Comparison of ENCODE assay signal across 25 cellular contexts in genomic region chr21:36703626-36704280, GRCh38. TPM values are rescaled to one million over a fixed set of nuclear protein-coding genes. Genes with fewer than 3 reads are reported as not detected.
DNase-seq lines count a peak whose midpoint lies in the region; ATAC-seq, FAIRE-seq and TF ChIP-seq lines count a peak whose summit lies in the region.
"Had no signal": no experiment of that assay in that cellular context is flagged by ENCODE, and none has a peak within 500 bp of the region (broad histone marks: within the 10 kb centered on the region; RNA-seq: fewer than 3 reads in every experiment).

No MANE protein-coding gene starts in this region.

- no peaks in the 10 kb centered on the region for H3F3A ChIP-seq in PC-3 (ENCODE audit: low read length, unreplicated experiment)

- H3K27me3 ChIP-seq in PC-3 (ENCODE audit: low read length) = no peaks in the 10 kb centered on the region

- H3K36me3 Mint-ChIP-seq in endothelial cell (ENCODE audit: low read depth, unreplicated experiment) = peaks cover 16% of the 10 kb centered on the region
- H3K36me3 Mint-ChIP-seq in nephron (ENCODE audit: low read depth) = no peaks in the 10 kb centered on the region

- BruUV-seq in PC-3 (replicated peaks; lab: Mats Ljungman, UMichigan) = no TSS peak

- H3K4me1 ChIP-seq in A549 (peaks cover 20% of the 10 kb centered on the region; the same call in 1 of the 3 replicates), PC-3 (ENCODE audit: insufficient read depth, low read length) (peaks cover 13% of the 10 kb centered on the region)

- H3K4me3 ChIP-seq in A549 (no peak overlapping the region), PC-3 (ENCODE audit: low read length) (peak overlapping the region; percentile 95; the same call in 1 of the 2 replicates)
- H3K4me3 ChIP-seq: gastrocnemius medialis, ovary had no signal

- H3K9ac ChIP-seq in PC-3 (ENCODE audit: low read length) = no peak overlapping the region

- DNase-seq in A549 (ENCODE audit: low read depth in 1 of 2, low spot score in 1 of 2) (no peak), PC-3 (no peak), endothelial cell (ENCODE audit: low spot score) (peak; percentile 7), OCI-M1 (lab: John Stamatoyannopoulos, UW) (no peak), A172 (ENCODE audit: low spot score) (no peak)
- DNase-seq: activated CD8-positive, alpha-beta memory T cell treated with anti-CD3 and anti-CD28 coated beads for 24 hours; activated naive CD8-positive, alpha-beta T cell treated with anti-CD3 and anti-CD28 coated beads, Interleukin-2, amount 10 ng/mL, durations not matched to agents 7 days and 5 days; activated T-cell treated with anti-CD3 and anti-CD28 coated beads, Interleukin-2, amount 50 U/mL, for 72 hours; C1 segment of cervical spinal cord; Calu3; gastrocnemius medialis; KG1; kidney glomerular epithelial cell; MV-4-11; NCI-H1694; NCI-H2171; NCI-H524; ovary had no signal

- H3K27ac Mint-ChIP-seq in endothelial cell (ENCODE audit: unreplicated experiment) (no peak overlapping the region), nephron (peak overlapping the region in 1 of 3 experiments; percentile 32)
- H3K27ac Mint-ChIP-seq: activated naive CD8-positive, alpha-beta T cell treated with anti-CD3 and anti-CD28 coated beads, Interleukin-2, amount 10 ng/mL, durations not matched to agents 7 days and 5 days; memory B cell had no signal

- no peak for TF ChIP-seq RAD21 in A549 (conservative IDR thresholded peaks at IDR 0.05 in 1 of 2, IDR thresholded peaks at IDR 0.05 in 1 of 2)

- H4K20me1 ChIP-seq in PC-3 (ENCODE audit: low read length) = peaks cover 79% of the 10 kb centered on the region

- H3K9me3 ChIP-seq in A549 (no peaks in the 10 kb centered on the region), PC-3 (ENCODE audit: low read length) (no peaks in the 10 kb centered on the region)
- H3K9me3 ChIP-seq: gastrocnemius medialis, ovary had no signal

- peaks cover 43% of the 10 kb centered on the region for H3K4me1 Mint-ChIP-seq in endothelial cell (ENCODE audit: unreplicated experiment)
- peaks cover 38% of the 10 kb centered on the region for H3K4me1 Mint-ChIP-seq in nephron

- H3K27me3 Mint-ChIP-seq in endothelial cell (ENCODE audit: unreplicated experiment) (peaks cover 37% of the 10 kb centered on the region), nephron (ENCODE audit: low read depth) (peaks cover 98% of the 10 kb centered on the region)

- 93% methylated on average over 13 of the region's 15 CpGs for WGBS in A549 (ENCODE audit: missing lambda C conversion rate)

- TF ChIP-seq CTCF in A549 (IDR thresholded peaks at IDR 0.05) (no peak), PC-3 (conservative IDR thresholded peaks at IDR 0.05; ENCODE audit: low read depth, low read length) (no peak), endothelial cell (IDR thresholded peaks at IDR 0.05; ENCODE audit: unreplicated experiment) (no peak), nephron (IDR thresholded peaks at IDR 0.05; ENCODE audit: unreplicated experiment in 3 of 3) (no peak)

- CTCF ChIA-PET in A549 (lab: Yijun Ruan, JAX) (interaction anchor here (0.6 to 1.8 kb wide), 3 partner anchors 9 to 223 kb away, joined by 3 to 6 read pairs (median 4); no protein-coding TSS in a partner anchor), PC-3 (lab: Charles Lee) (no interaction called here)

- ATAC-seq in A549 = no peak
- no peak for ATAC-seq in PC-3
- no peak for ATAC-seq in GM18867 (IDR thresholded peaks at IDR 0.05; ENCODE audit: unreplicated experiment)
- no peak for ATAC-seq in HG03039 (IDR thresholded peaks at IDR 0.05; ENCODE audit: unreplicated experiment)
- ATAC-seq: activated T-cell treated with anti-CD3 and anti-CD28 coated beads, Interleukin-2, amount 50 U/mL, for 72 hours; esophagus mucosa; gastrocnemius medialis had no signal

- H3K9me3 Mint-ChIP-seq in endothelial cell (ENCODE audit: unreplicated experiment) (no peaks in the 10 kb centered on the region), nephron (no peaks in the 10 kb centered on the region)
- H3K9me3 Mint-ChIP-seq: activated naive CD8-positive, alpha-beta T cell treated with anti-CD3 and anti-CD28 coated beads, Interleukin-2, amount 10 ng/mL, durations not matched to agents 7 days and 5 days; activated T-cell treated with anti-CD3 and anti-CD28 coated beads, Interleukin-2, amount 50 U/mL, for 72 hours; memory B cell had no signal

- TF ChIP-seq EP300 in A549 (IDR thresholded peaks at IDR 0.05) = no peak

- H3K4me2 ChIP-seq in A549 (peak overlapping the region; percentile 70; the same call in 1 of the 3 replicates), PC-3 (ENCODE audit: low read length) (peak overlapping the region; percentile 92)

- H3K9me2 ChIP-seq in PC-3 (replicated peaks; ENCODE audit: low read length) = no peaks in the 10 kb centered on the region

- H3K27ac ChIP-seq in A549 (no peak overlapping the region), PC-3 (ENCODE audit: low read length) (no peak overlapping the region)
- H3K27ac ChIP-seq: gastrocnemius medialis, ovary had no signal

- intact Hi-C loops in PC-3 (cut with micrococcal nuclease) = loop anchor here (5.0 kb wide), 1 partner anchor 224 kb away; no protein-coding TSS in a partner anchor

- no peak for FAIRE-seq in A549 (lab: Jason Lieb, UNC)
- FAIRE-seq: H54 had no signal

- POLR2A ChIA-PET in A549 (lab: Yijun Ruan, JAX) (no interaction called here), PC-3 (lab: Charles Lee; ENCODE audit: unreplicated experiment) (interaction anchor here (0.5 kb wide), 1 partner anchor 68 kb away, joined by 3 read pairs; no protein-coding TSS in a partner anchor)

- no peak overlapping the region for H2AFZ ChIP-seq in PC-3 (ENCODE audit: low read length)

- H3K4me3 Mint-ChIP-seq in endothelial cell (ENCODE audit: unreplicated experiment) (peak overlapping the region; percentile 51), nephron (peak overlapping the region; percentile 54 to 84 (median 72))
- H3K4me3 Mint-ChIP-seq: activated naive CD8-positive, alpha-beta T cell treated with anti-CD3 and anti-CD28 coated beads, Interleukin-2, amount 10 ng/mL, durations not matched to agents 7 days and 5 days; memory B cell had no signal

- H3K36me3 ChIP-seq in PC-3 (ENCODE audit: low read depth, low read length) = peaks cover 21% of the 10 kb centered on the region
- H3K36me3 ChIP-seq: gastrocnemius medialis, ovary had no signal

- H3K79me2 ChIP-seq in PC-3 (ENCODE audit: low read length) = peaks cover 98% of the 10 kb centered on the region

- TF ChIP-seq POLR2A in A549 (IDR thresholded peaks at IDR 0.05; ENCODE audit: low read length) = no peak

TF ChIP-seq in A549, 52 proteins besides CTCF, POLR2A, EP300 and RAD21:
- TF ChIP-seq GATA3 (IDR thresholded peaks at IDR 0.05; ENCODE audit: borderline replicate concordance) (no peak), CBX2 (IDR thresholded peaks at IDR 0.05; ENCODE audit: borderline replicate concordance, low read depth) (no peak), NR3C1 (IDR thresholded peaks at IDR 0.05) (no peak), CHD4 (IDR thresholded peaks at IDR 0.05; ENCODE audit: borderline replicate concordance) (no peak), HOXB5 (CRISPR knock-in tag; IDR thresholded peaks at IDR 0.05) (no peak), RARB (CRISPR knock-in tag; IDR thresholded peaks at IDR 0.05) (no peak), POLR2AphosphoS2 (conservative IDR thresholded peaks at IDR 0.05; ENCODE audit: low read length) (no peak), FOSB (CRISPR knock-in tag; IDR thresholded peaks at IDR 0.05) (no peak), CEBPB (IDR thresholded peaks at IDR 0.05) (no peak), TP53 (CRISPR knock-in tag; IDR thresholded peaks at IDR 0.05) (no peak), HMGXB4 (CRISPR knock-in tag; IDR thresholded peaks at IDR 0.05; ENCODE audit: borderline replicate concordance) (no peak), HEYL (CRISPR knock-in tag; IDR thresholded peaks at IDR 0.05) (no peak), FOSL2 (IDR thresholded peaks at IDR 0.05) (no peak), FOSL2 (CRISPR knock-in tag; IDR thresholded peaks at IDR 0.05) (no peak), EHF (CRISPR knock-in tag; IDR thresholded peaks at IDR 0.05) (no peak), CHD2 (IDR thresholded peaks at IDR 0.05; ENCODE audit: low read length, partially characterized antibody) (no peak)

RNA-seq across cellular contexts. Expression of gene SIM2, which starts 4.8 kb away (rescaled TPM):
- 12.6 and 12.9 TPM in 2 replicates for polyA plus RNA-seq in A549 (2011; rRNA removed)
- 27.2 and 30.9 TPM in 2 replicates for polyA plus RNA-seq in A549 (2012; cell fraction: cytosol; rRNA removed)
- polyA plus RNA-seq in A549 (2012; cell fraction: nucleus; rRNA removed) = 49.2 and 57.7 TPM in 2 replicates
- polyA plus RNA-seq in A549 (2017; fragmentation: RNase III; extraction: RNeasy Plus Mini Kit Qiagen cat#74134 plus additional on column Dnase treatment) = 11.2 to 13.4 TPM (median 12.1 TPM) in 3 replicates
- polyA minus RNA-seq in A549 (2011; rRNA and poly(A)+ RNA removed) = 20.3 and 22.0 TPM in 2 replicates
- total RNA-seq in PC-3 (2014; rRNA removed) = 71.2 and 104 TPM in 2 replicates
- total RNA-seq in endothelial cell (ENCODE audit: unreplicated experiment) = 17.1 TPM
- total RNA-seq in A172 (2014; rRNA removed; shearing (Covaris generic)) = 0.86 and 5.1 TPM in 2 replicates
- total RNA-seq: activated naive CD8-positive, alpha-beta T cell treated with anti-CD3 and anti-CD28 coated beads, Interleukin-2, amount 10 ng/mL, durations not matched to agents 7 days and 5 days; cerebellum had no signal
